ENCODE assay signal across 8 cellular contexts in genomic region chr10:4159173-4159572, GRCh38.
"Had no signal": no experiment of that assay in that cellular context is flagged by ENCODE, and none has a peak within 500 bp of the region (broad histone marks: within the 10 kb centered on the region; RNA-seq: fewer than 3 reads in every experiment).

No MANE protein-coding gene starts in this region.

- H3K27ac ChIP-seq: GM23248 had no signal

- H3K9me3 ChIP-seq: HAP-1 had no signal

- H3K9me3 Mint-ChIP-seq: HFFc6 had no signal

- H3K27ac Mint-ChIP-seq: HFFc6 had no signal

- H2AFZ ChIP-seq: GM23248 had no signal

- H3K4me1 ChIP-seq: HAP-1 had no signal

- H3K36me3 ChIP-seq: HAP-1 had no signal

- H3K4me3 Mint-ChIP-seq: HFFc6 had no signal

- ATAC-seq: HCT116 had no signal

- H3K4me3 ChIP-seq: GM23248, HAP-1 had no signal

- H3K9ac ChIP-seq: GM23248 had no signal

- FAIRE-seq: HTR-8/SVneo had no signal

- DNase-seq: GM23248, GOT3, H7, HFFc6, IMR-90 had no signal
